Comparison of ENCODE assay signal across 1 cellular context in the genomic region with DNA sequence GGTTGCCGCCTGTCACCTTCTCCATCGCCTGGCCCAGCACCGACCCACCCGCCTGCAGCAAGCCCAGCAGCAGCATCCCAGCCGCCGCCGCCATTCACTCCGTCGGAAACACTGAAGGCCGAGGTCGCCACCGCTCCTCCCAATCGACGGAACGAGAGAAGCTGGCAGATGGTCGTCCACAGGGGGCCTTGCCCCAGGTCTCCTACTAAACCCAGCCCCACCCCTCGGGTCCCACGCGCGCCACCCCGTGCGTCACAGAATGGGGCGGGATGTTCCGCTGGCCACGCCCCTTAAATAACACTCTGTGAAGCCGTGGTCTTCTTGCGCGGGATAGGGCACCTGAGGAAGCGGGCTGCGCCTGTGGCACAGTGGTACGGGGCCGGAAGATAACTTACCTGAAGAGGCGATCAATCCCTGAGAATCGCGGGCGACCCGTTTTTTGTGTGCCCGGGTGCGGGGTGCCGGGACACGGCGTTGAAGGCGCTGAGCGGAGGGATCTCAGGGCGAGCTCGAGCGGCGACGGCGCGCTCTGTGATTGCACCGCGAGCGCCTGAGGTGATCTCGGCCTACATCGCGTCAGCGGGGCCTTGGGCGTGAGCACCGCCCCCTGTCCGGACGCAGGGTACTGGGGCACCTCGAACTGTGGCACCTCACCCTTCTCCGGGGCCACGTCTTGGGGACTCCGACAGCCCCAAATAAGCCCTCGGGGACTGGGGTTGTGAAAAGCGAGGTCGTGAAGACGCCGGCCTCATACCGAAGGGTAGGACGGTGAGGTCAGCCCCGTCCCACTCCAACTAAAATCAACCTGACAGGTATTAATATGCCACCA.
TF ChIP-seq lines count a peak whose summit lies in the region.

A gene (minus strand): TSS at position 207 of the 829 bp plus-strand sequence. CDS start 113 bp downstream, at position 94.

TF ChIP-seq in K562, 482 proteins besides CTCF, POLR2A, EP300 and RAD21 (continued from another document and continues in another):
- TF ChIP-seq ZKSCAN3 (CRISPR knock-in tag; IDR thresholded peaks at IDR 0.05) (no peak), ZNF354B (CRISPR knock-in tag; IDR thresholded peaks at IDR 0.05) (no peak), ZNF79 (CRISPR knock-in tag; IDR thresholded peaks at IDR 0.05; ENCODE audit: low read depth) (0 out of 2 replicates have a peak, but pooled peaks have one; percentile 30), NCOA1 (IDR thresholded peaks at IDR 0.05; ENCODE audit: low read depth) (peak; percentile 88), ATF1 (CRISPR knock-in tag; IDR thresholded peaks at IDR 0.05) (peak; percentile 68), ATF1 (tag; IDR thresholded peaks at IDR 0.05) (peak; percentile 99), KDM5B (IDR thresholded peaks at IDR 0.05; ENCODE audit: insufficient replicate concordance, low read depth, low read length) (peak; percentile 93), COPS2 (conservative IDR thresholded peaks at IDR 0.05) (no peak; the same call in 1 of the 2 replicates), NR2C1 (IDR thresholded peaks at IDR 0.05) (peak; percentile 69), NR2C1 (tag; IDR thresholded peaks at IDR 0.05) (peak; percentile 60), ZBED1 (IDR thresholded peaks at IDR 0.05) (no peak; the same call in 1 of the 2 replicates), ELF4 (CRISPR knock-in tag; IDR thresholded peaks at IDR 0.05) (no peak)
- TF ChIP-seq, protein P1, sequence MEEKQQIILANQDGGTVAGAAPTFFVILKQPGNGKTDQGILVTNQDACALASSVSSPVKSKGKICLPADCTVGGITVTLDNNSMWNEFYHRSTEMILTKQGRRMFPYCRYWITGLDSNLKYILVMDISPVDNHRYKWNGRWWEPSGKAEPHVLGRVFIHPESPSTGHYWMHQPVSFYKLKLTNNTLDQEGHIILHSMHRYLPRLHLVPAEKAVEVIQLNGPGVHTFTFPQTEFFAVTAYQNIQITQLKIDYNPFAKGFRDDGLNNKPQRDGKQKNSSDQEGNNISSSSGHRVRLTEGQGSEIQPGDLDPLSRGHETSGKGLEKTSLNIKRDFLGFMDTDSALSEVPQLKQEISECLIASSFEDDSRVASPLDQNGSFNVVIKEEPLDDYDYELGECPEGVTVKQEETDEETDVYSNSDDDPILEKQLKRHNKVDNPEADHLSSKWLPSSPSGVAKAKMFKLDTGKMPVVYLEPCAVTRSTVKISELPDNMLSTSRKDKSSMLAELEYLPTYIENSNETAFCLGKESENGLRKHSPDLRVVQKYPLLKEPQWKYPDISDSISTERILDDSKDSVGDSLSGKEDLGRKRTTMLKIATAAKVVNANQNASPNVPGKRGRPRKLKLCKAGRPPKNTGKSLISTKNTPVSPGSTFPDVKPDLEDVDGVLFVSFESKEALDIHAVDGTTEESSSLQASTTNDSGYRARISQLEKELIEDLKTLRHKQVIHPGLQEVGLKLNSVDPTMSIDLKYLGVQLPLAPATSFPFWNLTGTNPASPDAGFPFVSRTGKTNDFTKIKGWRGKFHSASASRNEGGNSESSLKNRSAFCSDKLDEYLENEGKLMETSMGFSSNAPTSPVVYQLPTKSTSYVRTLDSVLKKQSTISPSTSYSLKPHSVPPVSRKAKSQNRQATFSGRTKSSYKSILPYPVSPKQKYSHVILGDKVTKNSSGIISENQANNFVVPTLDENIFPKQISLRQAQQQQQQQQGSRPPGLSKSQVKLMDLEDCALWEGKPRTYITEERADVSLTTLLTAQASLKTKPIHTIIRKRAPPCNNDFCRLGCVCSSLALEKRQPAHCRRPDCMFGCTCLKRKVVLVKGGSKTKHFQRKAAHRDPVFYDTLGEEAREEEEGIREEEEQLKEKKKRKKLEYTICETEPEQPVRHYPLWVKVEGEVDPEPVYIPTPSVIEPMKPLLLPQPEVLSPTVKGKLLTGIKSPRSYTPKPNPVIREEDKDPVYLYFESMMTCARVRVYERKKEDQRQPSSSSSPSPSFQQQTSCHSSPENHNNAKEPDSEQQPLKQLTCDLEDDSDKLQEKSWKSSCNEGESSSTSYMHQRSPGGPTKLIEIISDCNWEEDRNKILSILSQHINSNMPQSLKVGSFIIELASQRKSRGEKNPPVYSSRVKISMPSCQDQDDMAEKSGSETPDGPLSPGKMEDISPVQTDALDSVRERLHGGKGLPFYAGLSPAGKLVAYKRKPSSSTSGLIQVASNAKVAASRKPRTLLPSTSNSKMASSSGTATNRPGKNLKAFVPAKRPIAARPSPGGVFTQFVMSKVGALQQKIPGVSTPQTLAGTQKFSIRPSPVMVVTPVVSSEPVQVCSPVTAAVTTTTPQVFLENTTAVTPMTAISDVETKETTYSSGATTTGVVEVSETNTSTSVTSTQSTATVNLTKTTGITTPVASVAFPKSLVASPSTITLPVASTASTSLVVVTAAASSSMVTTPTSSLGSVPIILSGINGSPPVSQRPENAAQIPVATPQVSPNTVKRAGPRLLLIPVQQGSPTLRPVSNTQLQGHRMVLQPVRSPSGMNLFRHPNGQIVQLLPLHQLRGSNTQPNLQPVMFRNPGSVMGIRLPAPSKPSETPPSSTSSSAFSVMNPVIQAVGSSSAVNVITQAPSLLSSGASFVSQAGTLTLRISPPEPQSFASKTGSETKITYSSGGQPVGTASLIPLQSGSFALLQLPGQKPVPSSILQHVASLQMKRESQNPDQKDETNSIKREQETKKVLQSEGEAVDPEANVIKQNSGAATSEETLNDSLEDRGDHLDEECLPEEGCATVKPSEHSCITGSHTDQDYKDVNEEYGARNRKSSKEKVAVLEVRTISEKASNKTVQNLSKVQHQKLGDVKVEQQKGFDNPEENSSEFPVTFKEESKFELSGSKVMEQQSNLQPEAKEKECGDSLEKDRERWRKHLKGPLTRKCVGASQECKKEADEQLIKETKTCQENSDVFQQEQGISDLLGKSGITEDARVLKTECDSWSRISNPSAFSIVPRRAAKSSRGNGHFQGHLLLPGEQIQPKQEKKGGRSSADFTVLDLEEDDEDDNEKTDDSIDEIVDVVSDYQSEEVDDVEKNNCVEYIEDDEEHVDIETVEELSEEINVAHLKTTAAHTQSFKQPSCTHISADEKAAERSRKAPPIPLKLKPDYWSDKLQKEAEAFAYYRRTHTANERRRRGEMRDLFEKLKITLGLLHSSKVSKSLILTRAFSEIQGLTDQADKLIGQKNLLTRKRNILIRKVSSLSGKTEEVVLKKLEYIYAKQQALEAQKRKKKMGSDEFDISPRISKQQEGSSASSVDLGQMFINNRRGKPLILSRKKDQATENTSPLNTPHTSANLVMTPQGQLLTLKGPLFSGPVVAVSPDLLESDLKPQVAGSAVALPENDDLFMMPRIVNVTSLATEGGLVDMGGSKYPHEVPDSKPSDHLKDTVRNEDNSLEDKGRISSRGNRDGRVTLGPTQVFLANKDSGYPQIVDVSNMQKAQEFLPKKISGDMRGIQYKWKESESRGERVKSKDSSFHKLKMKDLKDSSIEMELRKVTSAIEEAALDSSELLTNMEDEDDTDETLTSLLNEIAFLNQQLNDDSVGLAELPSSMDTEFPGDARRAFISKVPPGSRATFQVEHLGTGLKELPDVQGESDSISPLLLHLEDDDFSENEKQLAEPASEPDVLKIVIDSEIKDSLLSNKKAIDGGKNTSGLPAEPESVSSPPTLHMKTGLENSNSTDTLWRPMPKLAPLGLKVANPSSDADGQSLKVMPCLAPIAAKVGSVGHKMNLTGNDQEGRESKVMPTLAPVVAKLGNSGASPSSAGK (IDR thresholded peaks at IDR 0.05), result peak; percentile 94
- TF ChIP-seq, protein P2, sequence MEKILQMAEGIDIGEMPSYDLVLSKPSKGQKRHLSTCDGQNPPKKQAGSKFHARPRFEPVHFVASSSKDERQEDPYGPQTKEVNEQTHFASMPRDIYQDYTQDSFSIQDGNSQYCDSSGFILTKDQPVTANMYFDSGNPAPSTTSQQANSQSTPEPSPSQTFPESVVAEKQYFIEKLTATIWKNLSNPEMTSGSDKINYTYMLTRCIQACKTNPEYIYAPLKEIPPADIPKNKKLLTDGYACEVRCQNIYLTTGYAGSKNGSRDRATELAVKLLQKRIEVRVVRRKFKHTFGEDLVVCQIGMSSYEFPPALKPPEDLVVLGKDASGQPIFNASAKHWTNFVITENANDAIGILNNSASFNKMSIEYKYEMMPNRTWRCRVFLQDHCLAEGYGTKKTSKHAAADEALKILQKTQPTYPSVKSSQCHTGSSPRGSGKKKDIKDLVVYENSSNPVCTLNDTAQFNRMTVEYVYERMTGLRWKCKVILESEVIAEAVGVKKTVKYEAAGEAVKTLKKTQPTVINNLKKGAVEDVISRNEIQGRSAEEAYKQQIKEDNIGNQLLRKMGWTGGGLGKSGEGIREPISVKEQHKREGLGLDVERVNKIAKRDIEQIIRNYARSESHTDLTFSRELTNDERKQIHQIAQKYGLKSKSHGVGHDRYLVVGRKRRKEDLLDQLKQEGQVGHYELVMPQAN (IDR thresholded peaks at IDR 0.05; ENCODE audit: borderline replicate concordance), result peak; percentile 83; the same call in 1 of the 2 replicates
- TF ChIP-seq, protein P3, sequence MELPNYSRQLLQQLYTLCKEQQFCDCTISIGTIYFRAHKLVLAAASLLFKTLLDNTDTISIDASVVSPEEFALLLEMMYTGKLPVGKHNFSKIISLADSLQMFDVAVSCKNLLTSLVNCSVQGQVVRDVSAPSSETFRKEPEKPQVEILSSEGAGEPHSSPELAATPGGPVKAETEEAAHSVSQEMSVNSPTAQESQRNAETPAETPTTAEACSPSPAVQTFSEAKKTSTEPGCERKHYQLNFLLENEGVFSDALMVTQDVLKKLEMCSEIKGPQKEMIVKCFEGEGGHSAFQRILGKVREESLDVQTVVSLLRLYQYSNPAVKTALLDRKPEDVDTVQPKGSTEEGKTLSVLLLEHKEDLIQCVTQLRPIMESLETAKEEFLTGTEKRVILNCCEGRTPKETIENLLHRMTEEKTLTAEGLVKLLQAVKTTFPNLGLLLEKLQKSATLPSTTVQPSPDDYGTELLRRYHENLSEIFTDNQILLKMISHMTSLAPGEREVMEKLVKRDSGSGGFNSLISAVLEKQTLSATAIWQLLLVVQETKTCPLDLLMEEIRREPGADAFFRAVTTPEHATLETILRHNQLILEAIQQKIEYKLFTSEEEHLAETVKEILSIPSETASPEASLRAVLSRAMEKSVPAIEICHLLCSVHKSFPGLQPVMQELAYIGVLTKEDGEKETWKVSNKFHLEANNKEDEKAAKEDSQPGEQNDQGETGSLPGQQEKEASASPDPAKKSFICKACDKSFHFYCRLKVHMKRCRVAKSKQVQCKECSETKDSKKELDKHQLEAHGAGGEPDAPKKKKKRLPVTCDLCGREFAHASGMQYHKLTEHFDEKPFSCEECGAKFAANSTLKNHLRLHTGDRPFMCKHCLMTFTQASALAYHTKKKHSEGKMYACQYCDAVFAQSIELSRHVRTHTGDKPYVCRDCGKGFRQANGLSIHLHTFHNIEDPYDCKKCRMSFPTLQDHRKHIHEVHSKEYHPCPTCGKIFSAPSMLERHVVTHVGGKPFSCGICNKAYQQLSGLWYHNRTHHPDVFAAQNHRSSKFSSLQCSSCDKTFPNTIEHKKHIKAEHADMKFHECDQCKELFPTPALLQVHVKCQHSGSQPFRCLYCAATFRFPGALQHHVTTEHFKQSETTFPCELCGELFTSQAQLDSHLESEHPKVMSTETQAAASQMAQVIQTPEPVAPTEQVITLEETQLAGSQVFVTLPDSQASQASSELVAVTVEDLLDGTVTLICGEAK (IDR thresholded peaks at IDR 0.05), result peak; percentile 75
- TF ChIP-seq, protein P3 (CRISPR knock-in tag; IDR thresholded peaks at IDR 0.05), result no peak
- TF ChIP-seq, protein P4, sequence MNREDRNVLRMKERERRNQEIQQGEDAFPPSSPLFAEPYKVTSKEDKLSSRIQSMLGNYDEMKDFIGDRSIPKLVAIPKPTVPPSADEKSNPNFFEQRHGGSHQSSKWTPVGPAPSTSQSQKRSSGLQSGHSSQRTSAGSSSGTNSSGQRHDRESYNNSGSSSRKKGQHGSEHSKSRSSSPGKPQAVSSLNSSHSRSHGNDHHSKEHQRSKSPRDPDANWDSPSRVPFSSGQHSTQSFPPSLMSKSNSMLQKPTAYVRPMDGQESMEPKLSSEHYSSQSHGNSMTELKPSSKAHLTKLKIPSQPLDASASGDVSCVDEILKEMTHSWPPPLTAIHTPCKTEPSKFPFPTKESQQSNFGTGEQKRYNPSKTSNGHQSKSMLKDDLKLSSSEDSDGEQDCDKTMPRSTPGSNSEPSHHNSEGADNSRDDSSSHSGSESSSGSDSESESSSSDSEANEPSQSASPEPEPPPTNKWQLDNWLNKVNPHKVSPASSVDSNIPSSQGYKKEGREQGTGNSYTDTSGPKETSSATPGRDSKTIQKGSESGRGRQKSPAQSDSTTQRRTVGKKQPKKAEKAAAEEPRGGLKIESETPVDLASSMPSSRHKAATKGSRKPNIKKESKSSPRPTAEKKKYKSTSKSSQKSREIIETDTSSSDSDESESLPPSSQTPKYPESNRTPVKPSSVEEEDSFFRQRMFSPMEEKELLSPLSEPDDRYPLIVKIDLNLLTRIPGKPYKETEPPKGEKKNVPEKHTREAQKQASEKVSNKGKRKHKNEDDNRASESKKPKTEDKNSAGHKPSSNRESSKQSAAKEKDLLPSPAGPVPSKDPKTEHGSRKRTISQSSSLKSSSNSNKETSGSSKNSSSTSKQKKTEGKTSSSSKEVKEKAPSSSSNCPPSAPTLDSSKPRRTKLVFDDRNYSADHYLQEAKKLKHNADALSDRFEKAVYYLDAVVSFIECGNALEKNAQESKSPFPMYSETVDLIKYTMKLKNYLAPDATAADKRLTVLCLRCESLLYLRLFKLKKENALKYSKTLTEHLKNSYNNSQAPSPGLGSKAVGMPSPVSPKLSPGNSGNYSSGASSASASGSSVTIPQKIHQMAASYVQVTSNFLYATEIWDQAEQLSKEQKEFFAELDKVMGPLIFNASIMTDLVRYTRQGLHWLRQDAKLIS (CRISPR knock-in tag; IDR thresholded peaks at IDR 0.05), result peak; percentile 28
